10 cellular contexts compared by ENCODE assay signal in the genomic region with DNA sequence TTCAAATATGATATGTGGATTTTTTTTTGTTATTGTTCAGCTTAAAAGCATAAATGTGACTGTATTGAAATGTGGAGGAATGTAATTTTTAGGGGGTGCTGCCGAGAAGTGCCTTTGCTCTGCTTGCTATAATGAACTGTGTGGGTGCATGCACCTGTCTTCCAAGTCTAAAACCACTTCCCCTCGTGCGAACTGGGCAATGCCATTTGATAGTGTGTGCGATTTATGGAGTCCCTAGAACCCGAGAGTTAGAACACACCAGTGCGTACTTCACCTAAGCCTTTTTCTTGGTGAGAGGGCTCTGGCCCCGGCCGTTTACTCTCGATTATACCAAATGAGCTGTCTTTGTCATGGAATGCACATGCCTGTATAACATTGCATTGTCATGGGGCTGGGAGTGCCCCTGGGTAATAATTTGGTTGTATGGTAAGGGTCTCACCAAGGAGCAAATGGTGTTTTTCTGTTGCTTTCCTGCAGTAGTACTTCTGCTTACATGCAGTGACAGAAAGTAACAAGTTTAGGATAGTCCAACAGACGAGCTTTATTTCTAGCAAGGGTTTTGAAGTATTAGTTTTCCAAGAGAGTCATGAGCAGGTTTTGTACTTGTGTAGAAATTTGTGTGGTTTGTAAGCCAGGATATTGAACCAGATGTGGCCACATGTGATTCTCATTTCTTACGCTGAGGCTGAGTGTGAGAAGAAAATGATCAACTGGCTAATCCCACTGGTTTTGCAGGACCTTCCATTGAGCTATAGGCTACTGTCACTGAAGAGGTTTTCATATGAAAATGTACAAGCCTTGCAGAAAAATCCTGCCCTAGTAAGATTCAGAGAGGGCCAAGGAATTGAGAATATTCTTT.
DNase-seq lines count a peak whose midpoint lies in the region; TF ChIP-seq lines count a peak whose summit lies in the region.
"Had no signal": no experiment of that assay in that cellular context is flagged by ENCODE, and none has a peak within 500 bp of the region (broad histone marks: within the 10 kb centered on the region; RNA-seq: fewer than 3 reads in every experiment).

No MANE protein-coding gene starts in this region.

- H3K27me3 Mint-ChIP-seq in CD4-positive, alpha-beta memory T cell, result no peaks in the 10 kb centered on the region

- no peak for DNase-seq in CD4-positive, alpha-beta memory T cell
- no peak for DNase-seq in adipocyte (ENCODE audit: low read depth)
- DNase-seq in osteoblast (ENCODE audit: insufficient read length, low spot score, missing footprints), result no peak
- no peak for DNase-seq in NCI-H2081 (lab: John Stamatoyannopoulos, UW)
- no peak for DNase-seq in D341Med (ENCODE audit: low spot score)
- no peak for DNase-seq in T-helper 2 cell
- DNase-seq: NCI-H226, SIG-M5 had no signal

- no peak overlapping the region for H3K4me3 ChIP-seq in CD4-positive, alpha-beta memory T cell (ENCODE audit: low read length in 2 of 2)
- H3K4me3 ChIP-seq in HUES64 (ENCODE audit: low read length) (no peak overlapping the region), adipocyte (ENCODE audit: low read length) (no peak overlapping the region), osteoblast (ENCODE audit: insufficient read depth, low read length) (no peak overlapping the region)
- H3K4me3 ChIP-seq: HAP-1 had no signal

- peak overlapping the region; percentile 6 to 73 (median 51) for H3K27ac Mint-ChIP-seq in CD4-positive, alpha-beta memory T cell

- POLR2A ChIA-PET in CD4-positive, alpha-beta memory T cell (lab: Charles Lee; ENCODE audit: partially characterized antibody), result no interaction called here

- peaks cover 9% of the 10 kb centered on the region for H3K79me2 ChIP-seq in osteoblast (ENCODE audit: insufficient read depth, low read length)

- peaks cover 0 to 2% (median 0%) of the 10 kb centered on the region in 8 donors for H3K9me3 Mint-ChIP-seq in CD4-positive, alpha-beta memory T cell

- intact Hi-C loops in CD4-positive, alpha-beta memory T cell (cut with micrococcal nuclease), result loop anchor here (1.0 to 5.0 kb wide), 4 partner anchors 717 to 1361 kb away; no protein-coding TSS in a partner anchor

- 91% methylated on average over 11 of the region's 11 CpGs for WGBS in HUES64

- H3K4me1 ChIP-seq in CD4-positive, alpha-beta memory T cell (ENCODE audit: insufficient read depth, low read length), result peaks cover 7% of the 10 kb centered on the region
- H3K4me1 ChIP-seq in HUES64 (ENCODE audit: insufficient read depth, low read length) (peaks cover 51% of the 10 kb centered on the region), adipocyte (ENCODE audit: control insufficient read depth, insufficient read depth, low read length) (peaks cover 19% of the 10 kb centered on the region), osteoblast (ENCODE audit: insufficient read depth, low read length) (peaks cover 8% of the 10 kb centered on the region)

- H2AFZ ChIP-seq in osteoblast (ENCODE audit: low read length), result no peak overlapping the region

- H3K36me3 Mint-ChIP-seq in CD4-positive, alpha-beta memory T cell, result peaks cover 14 to 31% of the 10 kb centered on the region in 2 donors

- no peak overlapping the region for H3K9ac ChIP-seq in HUES64 (ENCODE audit: low read depth, low read length)
- peak overlapping the region; percentile 41 for H3K9ac ChIP-seq in adipocyte (ENCODE audit: low read length)

- no peaks in the 10 kb centered on the region for H3K9me3 ChIP-seq in CD4-positive, alpha-beta memory T cell (ENCODE audit: control insufficient read depth in 1 of 2, low read length in 2 of 2)
- no peaks in the 10 kb centered on the region for H3K9me3 ChIP-seq in HUES64 (ENCODE audit: insufficient read depth, low read depth, low read length)
- H3K9me3 ChIP-seq in adipocyte (ENCODE audit: control insufficient read depth, low read length), result no peaks in the 10 kb centered on the region
- no peaks in the 10 kb centered on the region for H3K9me3 ChIP-seq in osteoblast (ENCODE audit: low read depth, low read length)
- H3K9me3 ChIP-seq: HAP-1 had no signal

- CTCF ChIA-PET in CD4-positive, alpha-beta memory T cell (lab: Charles Lee; ENCODE audit: partially characterized antibody), result interaction anchor here (1.0 to 1.8 kb wide), 3 partner anchors 20 to 1362 kb away, joined by 3 to 6 read pairs (median 3); no protein-coding TSS in a partner anchor

- no peak overlapping the region for H3K4me3 Mint-ChIP-seq in CD4-positive, alpha-beta memory T cell

- H3K4me1 Mint-ChIP-seq in CD4-positive, alpha-beta memory T cell, result peaks cover 22 to 30% (median 23%) of the 10 kb centered on the region in 4 donors

- H3K4me2 ChIP-seq in osteoblast (ENCODE audit: insufficient read depth, low read length), result no peak overlapping the region

- no peak for TF ChIP-seq CTCF in osteoblast (IDR thresholded peaks at IDR 0.05; ENCODE audit: extremely low read depth, low read depth, low read length)

- H3K27ac ChIP-seq in CD4-positive, alpha-beta memory T cell (ENCODE audit: low read depth, low read length), result no peak overlapping the region
- H3K27ac ChIP-seq in HUES64 (ENCODE audit: low read depth, low read length), result peak overlapping the region; percentile 22; the same call in 1 of the 2 replicates
- H3K27ac ChIP-seq in osteoblast (ENCODE audit: low read depth, low read length), result peak overlapping the region; percentile 1

- H3K27me3 ChIP-seq in CD4-positive, alpha-beta memory T cell (ENCODE audit: insufficient read depth, low read length), result no peaks in the 10 kb centered on the region
- H3K27me3 ChIP-seq in HUES64 (ENCODE audit: insufficient read depth, low read length) (no peaks in the 10 kb centered on the region), adipocyte (replicated peaks; ENCODE audit: control insufficient read depth, insufficient read depth, low read length) (no peaks in the 10 kb centered on the region), osteoblast (ENCODE audit: insufficient read depth, low read length) (no peaks in the 10 kb centered on the region)

- H4K20me1 ChIP-seq in osteoblast (ENCODE audit: insufficient read depth, low read length), result peaks cover 7% of the 10 kb centered on the region

- peaks cover 10% of the 10 kb centered on the region for H3K36me3 ChIP-seq in CD4-positive, alpha-beta memory T cell (ENCODE audit: insufficient read depth, low read length)
- peaks cover 63% of the 10 kb centered on the region for H3K36me3 ChIP-seq in HUES64 (ENCODE audit: insufficient read depth, low read length)
- peaks cover 24% of the 10 kb centered on the region for H3K36me3 ChIP-seq in adipocyte (ENCODE audit: control insufficient read depth, insufficient read depth, low read length, severe bottlenecking)
- peaks cover 13% of the 10 kb centered on the region for H3K36me3 ChIP-seq in osteoblast (ENCODE audit: insufficient read depth, low read length)
- H3K36me3 ChIP-seq: HAP-1 had no signal
